ENCODE assay signal across 21 cellular contexts in the genomic region with DNA sequence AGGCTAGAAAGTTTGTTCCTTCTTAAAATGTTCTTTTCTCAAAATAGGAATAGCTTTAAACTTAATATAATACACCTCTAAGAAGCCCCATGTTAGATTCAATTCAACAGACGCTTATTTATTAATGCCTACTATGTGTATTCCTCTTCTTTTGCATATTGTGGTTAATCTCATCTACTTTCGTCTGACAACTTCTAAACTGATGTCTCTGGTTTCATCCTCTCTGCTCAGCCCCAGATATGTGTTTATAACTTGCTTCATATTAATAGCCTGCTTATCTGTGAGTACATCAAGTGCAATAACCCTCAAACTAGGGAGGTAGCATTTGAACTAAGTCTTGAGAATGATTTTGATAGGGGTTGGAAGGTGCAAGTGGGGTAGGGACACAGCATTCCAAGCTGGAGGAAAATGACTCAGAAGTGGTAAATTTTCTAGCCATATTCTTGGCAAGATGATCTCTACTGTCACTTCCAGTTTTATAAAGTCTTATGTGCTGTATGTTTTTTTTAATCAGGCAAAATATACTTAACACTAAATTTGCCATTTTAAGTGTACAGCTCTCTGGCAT. TPM values are rescaled to one million over a fixed set of nuclear protein-coding genes. Genes with fewer than 3 reads are reported as not detected.
A peak's percentile ranks its signal among the peaks of the same experiment; 100 is the strongest.
DNase-seq lines count a peak whose midpoint lies in the region; ATAC-seq, FAIRE-seq and TF ChIP-seq lines count a peak whose summit lies in the region.
"Had no signal": no experiment of that assay in that cellular context is flagged by ENCODE, and none has a peak within 500 bp of the region (broad histone marks: within the 10 kb centered on the region; RNA-seq: fewer than 3 reads in every experiment).

No MANE protein-coding gene starts in this region.

- no peaks in the 10 kb centered on the region for H3K79me2 ChIP-seq in endothelial cell of umbilical vein (ENCODE audit: control insufficient read depth, insufficient read depth, low read length)

- TF ChIP-seq POLR2A in endothelial cell of umbilical vein (IDR thresholded peaks at IDR 0.05; ENCODE audit: low read depth, low read length), result no peak
- TF ChIP-seq POLR2A in erythroblast (IDR thresholded peaks at IDR 0.05; ENCODE audit: low read length), result no peak

- FAIRE-seq in endothelial cell of umbilical vein (lab: Jason Lieb, UNC), result peak; percentile 72

- peaks cover 26% of the 10 kb centered on the region for H3K4me1 Mint-ChIP-seq in CD4-positive, alpha-beta T cell (ENCODE audit: low read depth)
- H3K4me1 Mint-ChIP-seq in CD4-positive, alpha-beta memory T cell, result peaks cover 2 to 13% (median 6%) of the 10 kb centered on the region in 4 donors

- H3K4me2 ChIP-seq in endothelial cell of umbilical vein (ENCODE audit: insufficient read depth, low read length), result no peak overlapping the region

- H3K27ac Mint-ChIP-seq in CD4-positive, alpha-beta T cell, result peak overlapping the region; percentile 69
- H3K27ac Mint-ChIP-seq in CD4-positive, alpha-beta memory T cell, result no peak overlapping the region
- H3K27ac Mint-ChIP-seq: dendritic cell treated with granulocyte-macrophage colony-stimulating factor and Interleukin-4, amounts not matched to agents 40 ng/mL and 50 ng/mL, for 4 days; T-helper 2 cell treated with Interferon-gamma antibody and Interleukin-4, amounts not matched to agents 5 μg/mL and 100 μg/mL, for 36 hours had no signal

- DNase-seq in CD4-positive, alpha-beta T cell, result no peak
- DNase-seq in M059J (ENCODE audit: low read depth) (peak; percentile 38), endothelial cell of umbilical vein (ENCODE audit: low read depth, low spot score) (no peak), GM10266 (ENCODE audit: extremely low spot score) (no peak), upper lobe of right lung (no peak), erythroblast (lab: John Stamatoyannopoulos, UW) (no peak)
- no peak for DNase-seq in CD4-positive, alpha-beta memory T cell
- DNase-seq: activated CD4-positive, CD25-positive, alpha-beta regulatory T cell treated with anti-CD3 and anti-CD28 coated beads, Interleukin-2, amount 50 U/mL, for 72 hours; activated CD8-positive, alpha-beta memory T cell treated with anti-CD3 and anti-CD28 coated beads, Interleukin-2, amount 50 U/mL, for 4 hours; activated naive CD4-positive, alpha-beta T cell; body of pancreas; Caco-2; NCI-H146; NCI-H345; right lobe of liver; SIG-M5 had no signal

- POLR2A ChIA-PET in CD4-positive, alpha-beta T cell (lab: Charles Lee), result no interaction called here
- POLR2A ChIA-PET in endothelial cell of umbilical vein (lab: Charles Lee), result no interaction called here
- POLR2A ChIA-PET in CD4-positive, alpha-beta memory T cell (lab: Charles Lee; ENCODE audit: partially characterized antibody), result no interaction called here

- no peaks in the 10 kb centered on the region for H3K9me1 ChIP-seq in endothelial cell of umbilical vein (replicated peaks; ENCODE audit: control insufficient read depth, extremely low read depth, insufficient read depth, low read length)

- no peak overlapping the region for H3K4me3 ChIP-seq in endothelial cell of umbilical vein (replicated peaks in 1 of 3; ENCODE audit: insufficient read depth in 1 of 3, low read depth in 1 of 3, low read length in 3 of 3)
- no peak overlapping the region for H3K4me3 ChIP-seq in CD4-positive, alpha-beta memory T cell (ENCODE audit: low read length in 2 of 2)
- H3K4me3 ChIP-seq in upper lobe of right lung, result no peak overlapping the region
- H3K4me3 ChIP-seq: body of pancreas, right lobe of liver had no signal

- H3K9me3 ChIP-seq in CD4-positive, alpha-beta T cell (ENCODE audit: control insufficient read depth, low read length), result no peaks in the 10 kb centered on the region
- H3K9me3 ChIP-seq in endothelial cell of umbilical vein (replicated peaks; ENCODE audit: control insufficient read depth, insufficient read depth, low read length) (no peaks in the 10 kb centered on the region), upper lobe of right lung (no peaks in the 10 kb centered on the region)
- no peaks in the 10 kb centered on the region for H3K9me3 ChIP-seq in CD4-positive, alpha-beta memory T cell (ENCODE audit: control insufficient read depth in 1 of 2, low read length in 2 of 2)
- H3K9me3 ChIP-seq: body of pancreas, Caco-2, right lobe of liver had no signal

- no peaks in the 10 kb centered on the region for H4K20me1 ChIP-seq in endothelial cell of umbilical vein (replicated peaks; ENCODE audit: control insufficient read depth, extremely low read depth, insufficient read depth, low read length)

- no peak for TF ChIP-seq CTCF in CD4-positive, alpha-beta T cell (IDR thresholded peaks at IDR 0.05)
- no peak for TF ChIP-seq CTCF in endothelial cell of umbilical vein (IDR thresholded peaks at IDR 0.05; ENCODE audit: extremely low read depth in 1 of 2, insufficient read depth in 1 of 2, low read depth in 1 of 2, low read length in 2 of 2)
- no peak for TF ChIP-seq CTCF in GM10266 (IDR thresholded peaks at IDR 0.05; ENCODE audit: control insufficient read depth, insufficient read depth, low read depth, missing control alignments)
- TF ChIP-seq CTCF in upper lobe of right lung (IDR thresholded peaks at IDR 0.05), result no peak

- no peak overlapping the region for H2AFZ ChIP-seq in endothelial cell of umbilical vein (ENCODE audit: low read depth, low read length)

- peaks cover 45% of the 10 kb centered on the region for H3K36me3 Mint-ChIP-seq in CD4-positive, alpha-beta T cell (ENCODE audit: low read depth)
- peaks cover 0 to 12% of the 10 kb centered on the region in 2 donors for H3K36me3 Mint-ChIP-seq in CD4-positive, alpha-beta memory T cell

- no peaks in the 10 kb centered on the region for H3K9me3 Mint-ChIP-seq in CD4-positive, alpha-beta T cell
- no peaks in the 10 kb centered on the region for H3K9me3 Mint-ChIP-seq in CD4-positive, alpha-beta memory T cell
- H3K9me3 Mint-ChIP-seq: dendritic cell treated with granulocyte-macrophage colony-stimulating factor and Interleukin-4, amounts not matched to agents 40 ng/mL and 50 ng/mL, for 4 days; T-helper 2 cell treated with Interferon-gamma antibody and Interleukin-4, amounts not matched to agents 5 μg/mL and 100 μg/mL, for 36 hours had no signal

- intact Hi-C loops in CD4-positive, alpha-beta T cell (cut with DNase I, micrococcal nuclease), result no loop called here
- intact Hi-C loops in endothelial cell of umbilical vein (cut with micrococcal nuclease), result no loop called here
- intact Hi-C loops in CD4-positive, alpha-beta memory T cell (cut with micrococcal nuclease), result no loop called here
- intact Hi-C loops in upper lobe of right lung (cut with DNase I), result no loop called here

- H3K27ac ChIP-seq in CD4-positive, alpha-beta T cell (ENCODE audit: low read depth, low read length), result no peak overlapping the region
- H3K27ac ChIP-seq in endothelial cell of umbilical vein (ENCODE audit: insufficient read depth, low read depth, low read length), result no peak overlapping the region
- H3K27ac ChIP-seq in CD4-positive, alpha-beta memory T cell (ENCODE audit: low read depth, low read length), result no peak overlapping the region
- no peak overlapping the region for H3K27ac ChIP-seq in upper lobe of right lung
- H3K27ac ChIP-seq: body of pancreas, right lobe of liver had no signal

- no peaks in the 10 kb centered on the region for H3K27me3 Mint-ChIP-seq in CD4-positive, alpha-beta T cell
- no peaks in the 10 kb centered on the region for H3K27me3 Mint-ChIP-seq in CD4-positive, alpha-beta memory T cell
- H3K27me3 Mint-ChIP-seq: dendritic cell treated with granulocyte-macrophage colony-stimulating factor and Interleukin-4, amounts not matched to agents 40 ng/mL and 50 ng/mL, for 4 days had no signal

- H3K9ac ChIP-seq in endothelial cell of umbilical vein (replicated peaks; ENCODE audit: extremely low read depth, insufficient read depth, low read length), result no peak overlapping the region

- no peaks in the 10 kb centered on the region for H3K27me3 ChIP-seq in CD4-positive, alpha-beta T cell (ENCODE audit: control insufficient read depth, insufficient read depth, low read length)
- H3K27me3 ChIP-seq in endothelial cell of umbilical vein (ENCODE audit: control insufficient read depth in 2 of 2, insufficient read depth in 2 of 2, low read length in 2 of 2), result no peaks in the 10 kb centered on the region
- H3K27me3 ChIP-seq in CD4-positive, alpha-beta memory T cell (ENCODE audit: insufficient read depth, low read length), result no peaks in the 10 kb centered on the region
- H3K27me3 ChIP-seq in upper lobe of right lung, result no peaks in the 10 kb centered on the region
- H3K27me3 ChIP-seq: body of pancreas had no signal

- no TSS peak for BruUV-seq in endothelial cell of umbilical vein (replicated peaks; lab: Mats Ljungman, UMichigan)

- CTCF ChIA-PET in CD4-positive, alpha-beta T cell (lab: Charles Lee), result no interaction called here
- CTCF ChIA-PET in endothelial cell of umbilical vein (lab: Charles Lee), result interaction anchor here (1.2 to 2.8 kb wide), 3 partner anchors 10 to 218 kb away, joined by 3 to 12 read pairs (median 4); no protein-coding TSS in a partner anchor
- CTCF ChIA-PET in CD4-positive, alpha-beta memory T cell (lab: Charles Lee; ENCODE audit: partially characterized antibody), result interaction anchor here (1.0 kb wide), 1 partner anchor 218 kb away, joined by 3 read pairs; no protein-coding TSS in a partner anchor

- no peak for ATAC-seq in CD4-positive, alpha-beta T cell (ENCODE audit: poor library complexity)
- peak; percentile 76 for ATAC-seq in GM19351 (IDR thresholded peaks at IDR 0.05; ENCODE audit: unreplicated experiment)
- ATAC-seq in upper lobe of right lung, result no peak
- ATAC-seq: body of pancreas, HCT116, left lobe of liver, right lobe of liver had no signal

- no peaks in the 10 kb centered on the region for H3K36me3 ChIP-seq in endothelial cell of umbilical vein (ENCODE audit: control insufficient read depth in 2 of 2, extremely low read depth in 1 of 2, insufficient read depth in 2 of 2, low read length in 2 of 2)
- peaks cover 3% of the 10 kb centered on the region for H3K36me3 ChIP-seq in CD4-positive, alpha-beta memory T cell (ENCODE audit: insufficient read depth, low read length)
- H3K36me3 ChIP-seq in upper lobe of right lung, result no peaks in the 10 kb centered on the region
- H3K36me3 ChIP-seq: right lobe of liver had no signal

- H3K4me1 ChIP-seq in endothelial cell of umbilical vein (ENCODE audit: control insufficient read depth, extremely low read depth, insufficient read depth, low read length) (no peaks in the 10 kb centered on the region), upper lobe of right lung (no peaks in the 10 kb centered on the region)
- H3K4me1 ChIP-seq in CD4-positive, alpha-beta memory T cell (ENCODE audit: insufficient read depth, low read length), result no peaks in the 10 kb centered on the region
- H3K4me1 ChIP-seq: body of pancreas, Caco-2, right lobe of liver had no signal

- dilution Hi-C loops in endothelial cell of umbilical vein (cut with MboI; ENCODE audit: extremely low pct_ligation_motif_present, low sequenced_read_pairs), result no loop called here

- H3K4me3 Mint-ChIP-seq in CD4-positive, alpha-beta T cell, result no peak overlapping the region
- no peak overlapping the region for H3K4me3 Mint-ChIP-seq in CD4-positive, alpha-beta memory T cell
- H3K4me3 Mint-ChIP-seq: dendritic cell treated with granulocyte-macrophage colony-stimulating factor and Interleukin-4, amounts not matched to agents 40 ng/mL and 50 ng/mL, for 4 days; T-helper 2 cell treated with Interferon-gamma antibody and Interleukin-4, amounts not matched to agents 5 μg/mL and 100 μg/mL, for 36 hours had no signal

RNA-seq across cellular contexts. Expression of gene STK26, which starts 37.0 kb away (rescaled TPM):
- 10 to 100 TPM; 25.2 to 27.9 TPM for total RNA-seq in CD4-positive, alpha-beta T cell
- total RNA-seq in M059J (2014; rRNA removed; shearing (Covaris generic)), result 21.3 and 25.0 TPM in 2 replicates
- 3.7 and 5.2 TPM in 2 replicates for total RNA-seq in endothelial cell of umbilical vein
- 0.59 and 0.87 TPM in 2 replicates for polyA plus RNA-seq in endothelial cell of umbilical vein
- 1.6 and 1.7 TPM in 2 replicates for polyA plus RNA-seq in endothelial cell of umbilical vein (2011; cell fraction: cytosol; rRNA removed)
- polyA plus RNA-seq in endothelial cell of umbilical vein (2011; cell fraction: nucleus; rRNA removed), result 1.8 and 2.4 TPM in 2 replicates
- polyA plus RNA-seq in endothelial cell of umbilical vein (2012), result 5.9 and 8.3 TPM in 2 replicates
- polyA minus RNA-seq in endothelial cell of umbilical vein, result 1.2 and 1.4 TPM in 2 replicates
- polyA minus RNA-seq in endothelial cell of umbilical vein (2011; cell fraction: cytosol; rRNA and poly(A)+ RNA removed), result 14.3 TPM
- polyA minus RNA-seq in endothelial cell of umbilical vein (2011; cell fraction: nucleus; rRNA and poly(A)+ RNA removed), result 0.87 and 1.4 TPM in 2 replicates
- total RNA-seq in CD4-positive, alpha-beta memory T cell, result 10 to 100 TPM; 38.1 to 41.7 TPM
- 10 to 100 TPM; 48.5 to 57.2 TPM for polyA plus RNA-seq in CD4-positive, alpha-beta memory T cell
- total RNA-seq in upper lobe of right lung, result 12.2 TPM
